In genomic region chr7:7569615-7570014, GRCh38 we compare ENCODE assay signal across 9 cellular contexts. TPM values are rescaled to one million over a fixed set of nuclear protein-coding genes. Genes with fewer than 3 reads are reported as not detected.
DNase-seq lines count a peak whose midpoint lies in the region; ATAC-seq and TF ChIP-seq lines count a peak whose summit lies in the region.
"Had no signal": no experiment of that assay in that cellular context is flagged by ENCODE, and none has a peak within 500 bp of the region (broad histone marks: within the 10 kb centered on the region; RNA-seq: fewer than 3 reads in every experiment).

No MANE protein-coding gene starts in this region.

- H3K4me1 Mint-ChIP-seq in activated T-helper 17 cell treated with anti-CD3 and anti-CD28 coated beads, Interleukin-2, amount 50 U/mL, for 72 hours: peaks cover 31% of the 10 kb centered on the region

- intact Hi-C loops in psoas muscle (cut with DNase I) (loop anchor here in 1 of 2 donors (10.0 kb wide), 3 partner anchors 195 to 645 kb away; partner anchors contain the start of gene C1GALT1), heart right ventricle (cut with DNase I) (loop anchor here in 2 of 10 donors (5.0 to 10.0 kb wide), 2 partner anchors 73 to 315 kb away; partner anchors contain the start of gene UMAD1 (in 1 of the 2))

- peaks cover 7 to 25% of the 10 kb centered on the region in 2 donors for H3K36me3 ChIP-seq in psoas muscle (ENCODE audit: insufficient read depth in 1 of 2, low read depth in 1 of 2)
- H3K36me3 ChIP-seq in BE2C: peaks cover 23% of the 10 kb centered on the region
- peaks cover 0 to 27% (median 0%) of the 10 kb centered on the region in 9 donors for H3K36me3 ChIP-seq in heart right ventricle

- H3K36me3 Mint-ChIP-seq in activated T-helper 17 cell treated with anti-CD3 and anti-CD28 coated beads, Interleukin-2, amount 50 U/mL, for 72 hours (ENCODE audit: low read depth): peaks cover 57% of the 10 kb centered on the region

- H3K27me3 ChIP-seq in psoas muscle (ENCODE audit: insufficient read depth in 3 of 3, low read length in 2 of 3) (no peaks in the 10 kb centered on the region), BE2C (no peaks in the 10 kb centered on the region), heart right ventricle (no peaks in the 10 kb centered on the region)

- peak overlapping the region; percentile 80 for H3K27ac Mint-ChIP-seq in activated T-helper 17 cell treated with anti-CD3 and anti-CD28 coated beads, Interleukin-2, amount 50 U/mL, for 72 hours

- TF ChIP-seq CTCF in psoas muscle (IDR thresholded peaks at IDR 0.05): no peak
- TF ChIP-seq CTCF in BE2C (IDR thresholded peaks at IDR 0.05; ENCODE audit: low read depth, low read length): no peak
- TF ChIP-seq CTCF in heart right ventricle (IDR thresholded peaks at IDR 0.05): no peak

- H3K9me3 ChIP-seq in psoas muscle: no peaks in the 10 kb centered on the region
- no peaks in the 10 kb centered on the region for H3K9me3 ChIP-seq in BE2C
- H3K9me3 ChIP-seq in heart right ventricle: no peaks in the 10 kb centered on the region

- WGBS in psoas muscle, 3 donors: 86 to 97% (median 87%) methylated on average over 3 of the region's 3 CpGs
- WGBS in heart right ventricle, 2 donors: 93 to 95% methylated on average over 3 of the region's 3 CpGs

- H3K27ac ChIP-seq in psoas muscle (peak overlapping the region; percentile 10), heart right ventricle (peak overlapping the region in 1 of 10 donors; percentile 97)

- H3K9me3 Mint-ChIP-seq in activated T-helper 17 cell treated with anti-CD3 and anti-CD28 coated beads, Interleukin-2, amount 50 U/mL, for 72 hours: no peaks in the 10 kb centered on the region

- H3K4me1 ChIP-seq in psoas muscle: peaks cover 52% of the 10 kb centered on the region
- no peaks in the 10 kb centered on the region; the same call in 1 of the 2 replicates for H3K4me1 ChIP-seq in BE2C
- peaks cover 8 to 44% (median 19%) of the 10 kb centered on the region in 9 donors for H3K4me1 ChIP-seq in heart right ventricle

- H3K4me3 Mint-ChIP-seq in activated T-helper 17 cell treated with anti-CD3 and anti-CD28 coated beads, Interleukin-2, amount 50 U/mL, for 72 hours: peak overlapping the region; percentile 80

- ATAC-seq in GM18499 (IDR thresholded peaks at IDR 0.05; ENCODE audit: insufficient read depth, unreplicated experiment) (peak; percentile 29), HG02623 (IDR thresholded peaks at IDR 0.05; ENCODE audit: unreplicated experiment) (peak; percentile 18), psoas muscle (no peak), GM21360 (IDR thresholded peaks at IDR 0.05; ENCODE audit: unreplicated experiment) (no peak), heart right ventricle (no peak)
- ATAC-seq in activated T-helper 17 cell treated with anti-CD3 and anti-CD28 coated beads, Interleukin-2, amount 50 U/mL, for 72 hours (replicated peaks): no peak

- H3K27me3 Mint-ChIP-seq in activated T-helper 17 cell treated with anti-CD3 and anti-CD28 coated beads, Interleukin-2, amount 50 U/mL, for 72 hours: no peaks in the 10 kb centered on the region

- DNase-seq in psoas muscle (no peak), BE2C (no peak), heart right ventricle (no peak)
- DNase-seq: midbrain, OCI-M1 had no signal

- peak overlapping the region; percentile 92 for H3K4me3 ChIP-seq in psoas muscle
- H3K4me3 ChIP-seq in BE2C (ENCODE audit: low read depth, low read length): no peak overlapping the region
- peak overlapping the region in 1 of 10 donors; percentile 89 for H3K4me3 ChIP-seq in heart right ventricle

RNA-seq across cellular contexts. Expression of gene MIOS, which starts 2.9 kb away (rescaled TPM):
- 10 to 100 TPM; 24.9 to 47.7 TPM for total RNA-seq in activated T-helper 17 cell treated with anti-CD3 and anti-CD28 coated beads, Interleukin-2, amount 50 U/mL, for 72 hours
- total RNA-seq in psoas muscle (100 to 1,000 TPM in 2 of 4 donors, 10 to 100 TPM in 2; 65.5 to 219 (median 105) TPM), heart right ventricle (10 to 100 TPM; 15.7 to 28.8 (median 20.8) TPM)
- polyA plus RNA-seq in psoas muscle (100 to 1,000 TPM in 1 of 3 donors, 10 to 100 TPM in 2; 65.2 to 192 (median 76.3) TPM), heart right ventricle (10 to 100 TPM in 1 of 2 donors, 1 to 10 TPM in 1; 8.9 to 14.0 TPM)
- 29.3 TPM for polyA plus RNA-seq in BE2C (2012; ENCODE audit: insufficient read depth, insufficient read length, low read depth)

RNA-seq across cellular contexts. Expression of gene COL28A1, which starts 33.9 kb away (rescaled TPM):
- total RNA-seq in activated T-helper 17 cell treated with anti-CD3 and anti-CD28 coated beads, Interleukin-2, amount 50 U/mL, for 72 hours: under 1 TPM; 0.11 to 0.13 TPM
- 1 to 10 TPM; 1.9 to 6.3 (median 3.0) TPM for total RNA-seq in psoas muscle
- polyA plus RNA-seq in psoas muscle: 1 to 10 TPM in 2 of 3 donors, under 1 TPM in 1; 0.29 to 1.7 (median 1.7) TPM
- polyA plus RNA-seq in BE2C (2012; ENCODE audit: insufficient read depth, insufficient read length, low read depth): 0.49 TPM
- 1 to 10 TPM in 9 of 10 donors, under 1 TPM in 1; 0.88 to 8.1 (median 1.5) TPM for total RNA-seq in heart right ventricle
- 1 to 10 TPM in 1 of 2 donors, under 1 TPM in 1; 0.35 to 4.0 TPM for polyA plus RNA-seq in heart right ventricle

Comparison
In these comparisons a context has a peak if more than half of its experiments do, and no peak if none do; other contexts are left out.
1. ATAC-seq: peak in GM18499 (single experiment) and HG02623 (single experiment); none in activated T-helper 17 cell treated with anti-CD3 and anti-CD28 coated beads, Interleukin-2, amount 50 U/mL, for 72 hours (single experiment), psoas muscle (0 of 4), GM21360 (single experiment) and heart right ventricle (0 of 8).